ENCODE assay signal across 12 cellular contexts in genomic region chr10:30346615-30347014, GRCh38. TPM values are rescaled to one million over a fixed set of nuclear protein-coding genes. Genes with fewer than 3 reads are reported as not detected.
A peak's percentile ranks its signal among the peaks of the same experiment; 100 is the strongest.
DNase-seq lines count a peak whose midpoint lies in the region; TF ChIP-seq lines count a peak whose summit lies in the region.
"Had no signal": no experiment of that assay in that cellular context is flagged by ENCODE, and none has a peak within 500 bp of the region (broad histone marks: within the 10 kb centered on the region; RNA-seq: fewer than 3 reads in every experiment).

No MANE protein-coding gene starts in this region.

- no peak overlapping the region for H3K14ac ChIP-seq in mesenchymal stem cell (ENCODE audit: low read length in 2 of 2)

- no peak overlapping the region for H2BK120ac ChIP-seq in mesenchymal stem cell (ENCODE audit: low read depth, low read length)

- DNase-seq in SK-N-MC (ENCODE audit: low read depth, low spot score) (no peak), mesenchymal stem cell (no peak), HCEC 1CT (no peak), colonic mucosa (no peak), DMS153 (lab: John Stamatoyannopoulos, UW) (no peak)
- DNase-seq in activated CD4-positive, CD25-positive, alpha-beta regulatory T cell treated with anti-CD3 and anti-CD28 coated beads, Interleukin-2, amount 50 U/mL, for 72 hours: no peak
- DNase-seq: KG1, NCI-H1930, NCI-H748 treated with DMSO at 0.1 percent for 48 hours, SHP77 treated with DMSO at 0.1 percent for 48 hours had no signal

- H2BK15ac ChIP-seq in mesenchymal stem cell (ENCODE audit: low read depth, poor library complexity, severe bottlenecking): no peak overlapping the region

- no peak overlapping the region for H3K9ac ChIP-seq in SK-N-MC (ENCODE audit: insufficient read length)
- H3K9ac ChIP-seq in mesenchymal stem cell (ENCODE audit: low read length): peak overlapping the region; percentile 3
- no peak overlapping the region for H3K9ac ChIP-seq in colonic mucosa (ENCODE audit: low read depth in 2 of 2, low read length in 2 of 2)

- H3K27ac ChIP-seq in ACC112 (ENCODE audit: low read depth, low read length) (no peak overlapping the region), SK-N-MC (0 out of 2 replicates have a peak overlapping the region, but pooled peaks have one; percentile 13), mesenchymal stem cell (ENCODE audit: low read length, poor library complexity, severe bottlenecking) (no peak overlapping the region), colonic mucosa (no peak overlapping the region)

- no peak overlapping the region for H3K18ac ChIP-seq in mesenchymal stem cell (ENCODE audit: low read depth in 1 of 2, low read length in 2 of 2)

- peaks cover 10% of the 10 kb centered on the region for H3K4me1 ChIP-seq in ACC112 (ENCODE audit: control insufficient read depth, insufficient read depth, low read length, unreplicated experiment)
- H3K4me1 ChIP-seq in mesenchymal stem cell (ENCODE audit: control insufficient read depth, insufficient read depth, low read depth, low read length): peaks cover 2% of the 10 kb centered on the region
- no peaks in the 10 kb centered on the region for H3K4me1 ChIP-seq in colonic mucosa

- no peak overlapping the region for H2AK5ac ChIP-seq in mesenchymal stem cell (ENCODE audit: low read length, severe bottlenecking)

- peak overlapping the region; percentile 15 for H4K8ac ChIP-seq in mesenchymal stem cell (ENCODE audit: low read length)

- H2BK5ac ChIP-seq in mesenchymal stem cell (ENCODE audit: low read depth, low read length, poor library complexity, severe bottlenecking): no peak overlapping the region

- H3K9me3 ChIP-seq in SK-N-MC (ENCODE audit: low read depth, low read length): no peaks in the 10 kb centered on the region
- no peaks in the 10 kb centered on the region for H3K9me3 ChIP-seq in mesenchymal stem cell (ENCODE audit: control insufficient read depth, low read length)
- no peaks in the 10 kb centered on the region for H3K9me3 ChIP-seq in colonic mucosa

- intact Hi-C loops in colonic mucosa (cut with DNase I): no loop called here

- peaks cover 68% of the 10 kb centered on the region for H3K79me2 ChIP-seq in ACC112 (ENCODE audit: control insufficient read depth, insufficient read depth, low read length, unreplicated experiment)

- H2AFZ ChIP-seq in ACC112 (ENCODE audit: low read length, unreplicated experiment) (no peak overlapping the region), mesenchymal stem cell (ENCODE audit: low read depth, low read length) (no peak overlapping the region)

- H3K36me3 ChIP-seq in ACC112 (ENCODE audit: insufficient read depth, low read length) (no peaks in the 10 kb centered on the region), SK-N-MC (ENCODE audit: insufficient read depth, low read length) (no peaks in the 10 kb centered on the region), mesenchymal stem cell (ENCODE audit: control insufficient read depth in 1 of 2, insufficient read depth in 2 of 2, low read depth in 1 of 2, low read length in 2 of 2) (no peaks in the 10 kb centered on the region), colonic mucosa (no peaks in the 10 kb centered on the region)

- no peak overlapping the region for H3K4ac ChIP-seq in mesenchymal stem cell (ENCODE audit: low read depth in 1 of 2, low read length in 2 of 2)

- no peak for TF ChIP-seq CTCF in colonic mucosa (IDR thresholded peaks at IDR 0.05)

- peaks cover 2% of the 10 kb centered on the region for H3K79me1 ChIP-seq in mesenchymal stem cell (replicated peaks; ENCODE audit: low read length, poor library complexity, severe bottlenecking)

- H3K4me2 ChIP-seq in mesenchymal stem cell (ENCODE audit: low read length, poor library complexity, severe bottlenecking): no peak overlapping the region

- H4K91ac ChIP-seq in mesenchymal stem cell (ENCODE audit: low read length): no peak overlapping the region

- H2BK12ac ChIP-seq in mesenchymal stem cell (ENCODE audit: low read length in 2 of 2): no peak overlapping the region

- no peak overlapping the region for H3K23ac ChIP-seq in mesenchymal stem cell (ENCODE audit: low read length in 2 of 2)

- H3K27me3 ChIP-seq in ACC112 (ENCODE audit: insufficient read depth, low read length) (no peaks in the 10 kb centered on the region), mesenchymal stem cell (ENCODE audit: control insufficient read depth in 1 of 2, insufficient read depth in 1 of 2, low read length in 2 of 2) (no peaks in the 10 kb centered on the region), colonic mucosa (no peaks in the 10 kb centered on the region)

- H3K4me3 ChIP-seq in ACC112 (ENCODE audit: low read depth, low read length): peak overlapping the region; percentile 93; the same call in 1 of the 2 replicates
- H3K4me3 ChIP-seq in GM08714 (ENCODE audit: low read length): peak overlapping the region; percentile 21
- H3K4me3 ChIP-seq in SK-N-MC: peak overlapping the region; percentile 91; the same call in 1 of the 2 replicates
- peak overlapping the region in 1 of 2 experiments; percentile 84 for H3K4me3 ChIP-seq in mesenchymal stem cell (ENCODE audit: insufficient read depth in 1 of 2, low read depth in 1 of 2, low read length in 2 of 2)
- no peak overlapping the region for H3K4me3 ChIP-seq in colonic mucosa

- WGBS in mesenchymal stem cell: 92% methylated on average over 3 of the region's 4 CpGs

RNA-seq across cellular contexts. Expression of gene MTPAP, which starts 2.5 kb away (rescaled TPM):
- polyA plus RNA-seq in mesenchymal stem cell (2013, experiment 1 of 2): 12.6 TPM
- polyA plus RNA-seq in mesenchymal stem cell (2013, experiment 2 of 2): 13.7 TPM
- total RNA-seq in colonic mucosa: 10 to 100 TPM; 24.9 to 27.2 TPM
